Comparison of ENCODE assay signal across 10 cellular contexts in genomic region chr11:63951779-63952536, GRCh38. TPM values are rescaled to one million over a fixed set of nuclear protein-coding genes. Genes with fewer than 3 reads are reported as not detected.
A peak's percentile ranks its signal among the peaks of the same experiment; 100 is the strongest.
DNase-seq lines count a peak whose midpoint lies in the region; ATAC-seq, FAIRE-seq and TF ChIP-seq lines count a peak whose summit lies in the region.
"Had no signal": no experiment of that assay in that cellular context is flagged by ENCODE, and none has a peak within 500 bp of the region (broad histone marks: within the 10 kb centered on the region; RNA-seq: fewer than 3 reads in every experiment).

No MANE protein-coding gene starts in this region.

- FAIRE-seq in HTR-8/SVneo (lab: Jason Lieb, UNC), result no peak

- no peaks in the 10 kb centered on the region for H3K27me3 Mint-ChIP-seq in activated CD8-positive, alpha-beta T cell treated with anti-CD3 and anti-CD28 coated beads, Interleukin-2, amount 10 ng/mL, durations not matched to agents 7 days and 5 days (ENCODE audit: low read depth)
- H3K27me3 Mint-ChIP-seq in mesothelial cell of epicardium (ENCODE audit: low read depth), result no peaks in the 10 kb centered on the region

- H3K4me3 Mint-ChIP-seq in activated CD8-positive, alpha-beta T cell treated with anti-CD3 and anti-CD28 coated beads, Interleukin-2, amount 10 ng/mL, durations not matched to agents 7 days and 5 days, result peak overlapping the region; percentile 60
- no peak overlapping the region for H3K4me3 Mint-ChIP-seq in mesothelial cell of epicardium

- ATAC-seq in HG02943 (IDR thresholded peaks at IDR 0.05; ENCODE audit: low read depth, unreplicated experiment) (peak; percentile 58), GM18519 (IDR thresholded peaks at IDR 0.05; ENCODE audit: low FRiP score, unreplicated experiment) (no peak)
- peak; percentile 90 for ATAC-seq in activated CD8-positive, alpha-beta T cell treated with anti-CD3 and anti-CD28 coated beads, Interleukin-2, amount 10 ng/mL, durations not matched to agents 7 days and 5 days

- DNase-seq in GF-D8 (lab: John Stamatoyannopoulos, UW) (peak; percentile 56), mesothelial cell of epicardium (ENCODE audit: low spot score in 2 of 2, unreplicated experiment in 2 of 2) (no peak), HTR-8/SVneo (ENCODE audit: insufficient read length, low spot score) (no peak), foreskin melanocyte (no peak), D341Med (ENCODE audit: low spot score) (no peak)
- DNase-seq in activated CD8-positive, alpha-beta T cell treated with anti-CD3 and anti-CD28 coated beads, Interleukin-2, amount 10 ng/mL, durations not matched to agents 7 days and 5 days, result peak; percentile 83
- DNase-seq: effector CD4-positive, alpha-beta T cell; NCI-H345 had no signal

- H3K27ac Mint-ChIP-seq in activated CD8-positive, alpha-beta T cell treated with anti-CD3 and anti-CD28 coated beads, Interleukin-2, amount 10 ng/mL, durations not matched to agents 7 days and 5 days, result peak overlapping the region; percentile 76
- H3K27ac Mint-ChIP-seq in mesothelial cell of epicardium, result peak overlapping the region; percentile 22

- CTCF ChIA-PET in activated CD8-positive, alpha-beta T cell treated with anti-CD3 and anti-CD28 coated beads, Interleukin-2, amount 10 ng/mL, durations not matched to agents 7 days and 5 days (lab: Charles Lee), result interaction anchor here (0.6 to 5.2 kb wide), 9 partner anchors 8 to 197 kb away, joined by 3 to 52 read pairs (median 3); partner anchors contain the start of genes COX8A and MARK2

- no peak for TF ChIP-seq CTCF in mesothelial cell of epicardium (IDR thresholded peaks at IDR 0.05; ENCODE audit: unreplicated experiment)

- peaks cover 54% of the 10 kb centered on the region for H3K36me3 Mint-ChIP-seq in activated CD8-positive, alpha-beta T cell treated with anti-CD3 and anti-CD28 coated beads, Interleukin-2, amount 10 ng/mL, durations not matched to agents 7 days and 5 days (ENCODE audit: low read depth)
- peaks cover 23% of the 10 kb centered on the region for H3K36me3 Mint-ChIP-seq in mesothelial cell of epicardium

- H3K4me1 Mint-ChIP-seq in activated CD8-positive, alpha-beta T cell treated with anti-CD3 and anti-CD28 coated beads, Interleukin-2, amount 10 ng/mL, durations not matched to agents 7 days and 5 days (ENCODE audit: low read depth), result peaks cover 33% of the 10 kb centered on the region
- no peaks in the 10 kb centered on the region for H3K4me1 Mint-ChIP-seq in mesothelial cell of epicardium

- POLR2A ChIA-PET in activated CD8-positive, alpha-beta T cell treated with anti-CD3 and anti-CD28 coated beads, Interleukin-2, amount 10 ng/mL, durations not matched to agents 7 days and 5 days (lab: Charles Lee), result interaction anchor here (1.4 kb wide), 1 partner anchor 10 kb away, joined by 6 read pairs; no protein-coding TSS in a partner anchor

- H3K9me3 Mint-ChIP-seq in activated CD8-positive, alpha-beta T cell treated with anti-CD3 and anti-CD28 coated beads, Interleukin-2, amount 10 ng/mL, durations not matched to agents 7 days and 5 days (ENCODE audit: insufficient read depth), result no peaks in the 10 kb centered on the region
- H3K9me3 Mint-ChIP-seq in mesothelial cell of epicardium, result no peaks in the 10 kb centered on the region

RNA-seq across cellular contexts. Expression of gene NAA40, which starts 13.2 kb away (rescaled TPM):
- total RNA-seq in activated CD8-positive, alpha-beta T cell treated with anti-CD3 and anti-CD28 coated beads, Interleukin-2, amount 10 ng/mL, durations not matched to agents 7 days and 5 days, result 10 to 100 TPM; 42.6 to 44.9 TPM
- total RNA-seq in mesothelial cell of epicardium, result 50.7 to 53.7 TPM (median 51.4 TPM) in 3 replicates

RNA-seq across cellular contexts. Expression of gene COX8A, which starts 22.5 kb away (rescaled TPM):
- total RNA-seq in activated CD8-positive, alpha-beta T cell treated with anti-CD3 and anti-CD28 coated beads, Interleukin-2, amount 10 ng/mL, durations not matched to agents 7 days and 5 days, result 100 to 1,000 TPM; 528 to 569 TPM
- total RNA-seq in mesothelial cell of epicardium, result 169 to 178 TPM (median 177 TPM) in 3 replicates

RNA-seq across cellular contexts. Expression of gene OTUB1, which starts 34.3 kb away (rescaled TPM):
- total RNA-seq in activated CD8-positive, alpha-beta T cell treated with anti-CD3 and anti-CD28 coated beads, Interleukin-2, amount 10 ng/mL, durations not matched to agents 7 days and 5 days, result 100 to 1,000 TPM in 1 of 2 experiments, 10 to 100 TPM in 1; 93.7 to 102 TPM
- 98.0 to 99.7 TPM (median 98.7 TPM) in 3 replicates for total RNA-seq in mesothelial cell of epicardium

RNA-seq across cellular contexts. Expression of gene RCOR2, which starts 35.0 kb away (rescaled TPM):
- under 1 TPM; 0.55 to 0.60 TPM for total RNA-seq in activated CD8-positive, alpha-beta T cell treated with anti-CD3 and anti-CD28 coated beads, Interleukin-2, amount 10 ng/mL, durations not matched to agents 7 days and 5 days
- total RNA-seq in mesothelial cell of epicardium, result 28.6 to 33.7 TPM (median 30.6 TPM) in 3 replicates

Comparison
In these comparisons a context has a peak if more than half of its experiments do, and no peak if none do; other contexts are left out.
1. DNase-seq: peak in GF-D8 (single experiment) and activated CD8-positive, alpha-beta T cell treated with anti-CD3 and anti-CD28 coated beads, Interleukin-2, amount 10 ng/mL, durations not matched to agents 7 days and 5 days (single experiment); none in mesothelial cell of epicardium (0 of 2), HTR-8/SVneo (single experiment), foreskin melanocyte (single experiment) and D341Med (single experiment).